8 cellular contexts compared by ENCODE assay signal in genomic region chr2:171522804-171523338, GRCh38. TPM values are rescaled to one million over a fixed set of nuclear protein-coding genes. Genes with fewer than 3 reads are reported as not detected.
DNase-seq lines count a peak whose midpoint lies in the region; ATAC-seq and TF ChIP-seq lines count a peak whose summit lies in the region.

No MANE protein-coding gene starts in this region.

- DNase-seq in DMS 273 treated with DMSO at 0.1 percent for 48 hours (lab: John Stamatoyannopoulos, UW) = peak; percentile 61
- DNase-seq in GM20000 (ENCODE audit: low spot score) = peak; percentile 70
- DNase-seq in LNCaP clone FGC (ENCODE audit: low read depth) = no peak
- DNase-seq in astrocyte of the hippocampus (ENCODE audit: low read depth, low spot score) = peak; percentile 73
- no peak for DNase-seq in gastrocnemius medialis
- DNase-seq in KBM-7 = no peak

- TF ChIP-seq CTCF in GM20000 (IDR thresholded peaks at IDR 0.05; ENCODE audit: extremely low read depth, missing control alignments) (no peak), LNCaP clone FGC (IDR thresholded peaks at IDR 0.05; ENCODE audit: control insufficient read depth, extremely low read depth, insufficient read depth) (no peak), gastrocnemius medialis (IDR thresholded peaks at IDR 0.05 in 4 of 5, conservative IDR thresholded peaks at IDR 0.05 in 1 of 5) (no peak)

- ATAC-seq in gastrocnemius medialis (peak; percentile 16), HG03097 (IDR thresholded peaks at IDR 0.05; ENCODE audit: low FRiP score, unreplicated experiment) (no peak)

- TF ChIP-seq POLR2A in gastrocnemius medialis (IDR thresholded peaks at IDR 0.05) = no peak

- no peaks in the 10 kb centered on the region for H3K36me3 ChIP-seq in iPS-15b (ENCODE audit: control insufficient read depth, insufficient read depth, low read length)
- no peaks in the 10 kb centered on the region for H3K36me3 ChIP-seq in gastrocnemius medialis

- intact Hi-C loops in gastrocnemius medialis (cut with DNase I; ENCODE audit: low total_unique reads) = no loop called here

- H3K27me3 ChIP-seq in iPS-15b (ENCODE audit: control insufficient read depth, insufficient read depth, low read length) (peaks cover 19% of the 10 kb centered on the region), gastrocnemius medialis (peaks cover 4 to 11% (median 5%) of the 10 kb centered on the region in 3 donors)

- peak overlapping the region; percentile 69 to 83 (median 80) for H3K27ac ChIP-seq in gastrocnemius medialis

- in situ Hi-C loops in gastrocnemius medialis (cut with MboI; ENCODE audit: low sequenced_read_pairs in 4 of 4) = no loop called here
- in situ Hi-C loops in KBM-7 (cut with MboI; ENCODE audit: low pct_unique_long_range_greater_than_20kb, low sequenced_read_pairs) = no loop called here

- H3K4me3 ChIP-seq in LNCaP clone FGC (ENCODE audit: low read depth, low read length) (peak overlapping the region; percentile 28), iPS-15b (ENCODE audit: low read depth, low read length) (peak overlapping the region; percentile 88), gastrocnemius medialis (peak overlapping the region; percentile 72 to 78 (median 75))

- H3K4me1 ChIP-seq in iPS-15b (ENCODE audit: control insufficient read depth, insufficient read depth, low read length) (peaks cover 10% of the 10 kb centered on the region), gastrocnemius medialis (peaks cover 0 to 5% of the 10 kb centered on the region in 2 donors)

- H3K9ac ChIP-seq in iPS-15b (ENCODE audit: low read depth, low read length) = peak overlapping the region; percentile 85

- H3K9me3 ChIP-seq in iPS-15b (ENCODE audit: control insufficient read depth, insufficient read depth, low read length) (no peaks in the 10 kb centered on the region), gastrocnemius medialis (no peaks in the 10 kb centered on the region)

RNA-seq across cellular contexts. Expression of gene CYBRD1, which starts 0.6 kb away (rescaled TPM):
- 10 to 100 TPM; 42.3 to 49.0 (median 43.4) TPM for total RNA-seq in gastrocnemius medialis

Comparison
In these comparisons a context has a peak if more than half of its experiments do, and no peak if none do; other contexts are left out.
1. DNase-seq: peak in DMS 273 treated with DMSO at 0.1 percent for 48 hours (single experiment), GM20000 (single experiment) and astrocyte of the hippocampus (single experiment); none in LNCaP clone FGC (single experiment), gastrocnemius medialis (0 of 2) and KBM-7 (single experiment).
2. H3K4me3 ChIP-seq: peak in every context shown above with its lines; median percentile 88 in iPS-15b; 75 in gastrocnemius medialis; 28 in LNCaP clone FGC.